24 cellular contexts compared by ENCODE assay signal in the genomic region with DNA sequence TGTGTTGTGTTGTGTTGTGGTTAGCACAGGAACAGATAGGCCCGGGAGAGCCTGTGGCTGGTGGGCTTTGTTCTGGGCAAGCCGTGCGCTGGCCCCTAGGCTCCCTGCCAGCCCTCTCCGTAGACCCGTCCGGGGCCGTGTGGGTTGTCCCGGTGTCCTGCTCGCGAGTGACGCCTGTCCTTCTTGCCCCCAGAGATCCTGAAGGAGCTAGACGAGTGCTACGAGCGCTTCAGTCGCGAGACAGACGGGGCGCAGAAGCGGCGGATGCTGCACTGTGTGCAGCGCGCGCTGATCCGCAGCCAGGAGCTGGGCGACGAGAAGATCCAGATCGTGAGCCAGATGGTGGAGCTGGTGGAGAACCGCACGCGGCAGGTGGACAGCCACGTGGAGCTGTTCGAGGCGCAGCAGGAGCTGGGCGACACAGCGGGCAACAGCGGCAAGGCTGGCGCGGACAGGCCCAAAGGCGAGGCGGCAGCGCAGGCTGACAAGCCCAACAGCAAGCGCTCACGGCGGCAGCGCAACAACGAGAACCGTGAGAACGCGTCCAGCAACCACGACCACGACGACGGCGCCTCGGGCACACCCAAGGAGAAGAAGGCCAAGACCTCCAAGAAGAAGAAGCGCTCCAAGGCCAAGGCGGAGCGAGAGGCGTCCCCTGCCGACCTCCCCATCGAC. TPM values are rescaled to one million over a fixed set of nuclear protein-coding genes. Genes with fewer than 3 reads are reported as not detected.
DNase-seq lines count a peak whose midpoint lies in the region; ATAC-seq, FAIRE-seq and TF ChIP-seq lines count a peak whose summit lies in the region.
"Had no signal": no experiment of that assay in that cellular context is flagged by ENCODE, and none has a peak within 500 bp of the region (broad histone marks: within the 10 kb centered on the region; RNA-seq: fewer than 3 reads in every experiment).

No MANE protein-coding gene starts in this region.

- no peak overlapping the region for H3K4me3 Mint-ChIP-seq in immature natural killer cell
- H3K4me3 Mint-ChIP-seq: B cell, IgD-negative memory B cell had no signal

- no peak overlapping the region for H2BK5ac ChIP-seq in neuronal stem cell (ENCODE audit: low read length)

- peaks cover 0 to 11% (median 6%) of the 10 kb centered on the region in 3 donors for H3K36me3 Mint-ChIP-seq in immature natural killer cell
- H3K36me3 Mint-ChIP-seq: IgD-negative memory B cell had no signal

- H2BK12ac ChIP-seq in neuronal stem cell (ENCODE audit: low read length) = peak overlapping the region; percentile 64

- TF ChIP-seq CTCF in HEK293 (tag by site-specific recombination; IDR thresholded peaks at IDR 0.05) (no peak), kidney (IDR thresholded peaks at IDR 0.05; ENCODE audit: borderline replicate concordance, extremely low read depth, insufficient read depth) (no peak)

- no peak for ATAC-seq in HG02759 (IDR thresholded peaks at IDR 0.05; ENCODE audit: unreplicated experiment)

- H3K14ac ChIP-seq in neuronal stem cell (ENCODE audit: low read length) = no peak overlapping the region

- H4K8ac ChIP-seq in neuronal stem cell (ENCODE audit: low read depth, low read length) = no peak overlapping the region

- POLR2A ChIA-PET in HEK293 (lab: Yijun Ruan, JAX) = no interaction called here

- H3K27ac ChIP-seq in BLaER1 (no peak overlapping the region), HEK293 (ENCODE audit: extremely low read depth, low read depth, low read length) (no peak overlapping the region), kidney (ENCODE audit: low read depth in 2 of 2, low read length in 2 of 2) (no peak overlapping the region), neuronal stem cell (replicated peaks; ENCODE audit: low read length) (no peak overlapping the region)

- H3K27me3 ChIP-seq in BLaER1 (no peaks in the 10 kb centered on the region), neuronal stem cell (ENCODE audit: control insufficient read depth in 3 of 3, insufficient read depth in 3 of 3, low read depth in 1 of 3, low read length in 3 of 3) (no peaks in the 10 kb centered on the region)

- H2BK120ac ChIP-seq in neuronal stem cell (ENCODE audit: low read depth, low read length) = no peak overlapping the region

- FAIRE-seq in kidney (lab: Jason Lieb, UNC) (no peak), GM12892 (lab: Jason Lieb, UNC) (no peak)
- FAIRE-seq: D721Med had no signal

- peaks cover 0 to 2% (median 0%) of the 10 kb centered on the region in 6 donors for H3K9me3 Mint-ChIP-seq in immature natural killer cell
- H3K9me3 Mint-ChIP-seq: IgD-negative memory B cell had no signal

- peak overlapping the region; percentile 38 for H3K23ac ChIP-seq in neuronal stem cell (ENCODE audit: low read depth, low read length, poor library complexity)

- intact Hi-C loops in kidney (cut with DNase I) = no loop called here

- H3K27me3 Mint-ChIP-seq in immature natural killer cell (ENCODE audit: low read depth in 3 of 3) = peaks cover 8 to 14% (median 10%) of the 10 kb centered on the region in 3 donors
- H3K27me3 Mint-ChIP-seq: B cell, IgD-negative memory B cell had no signal

- H3K9me3 ChIP-seq in BLaER1 (no peaks in the 10 kb centered on the region), HEK293 (ENCODE audit: control insufficient read depth, insufficient read depth, low read depth, low read length) (no peaks in the 10 kb centered on the region), kidney (ENCODE audit: control insufficient read depth in 1 of 2, low read length in 2 of 2) (no peaks in the 10 kb centered on the region), neuronal stem cell (replicated peaks in 1 of 2; ENCODE audit: control insufficient read depth in 2 of 2, insufficient read depth in 1 of 2, low read depth in 1 of 2, low read length in 2 of 2) (peaks cover 0 to 3% of the 10 kb centered on the region in 2 donors)

- peaks cover 20% of the 10 kb centered on the region for H3K4me1 ChIP-seq in BLaER1
- H3K4me1 ChIP-seq in HEK293 (ENCODE audit: control insufficient read depth, insufficient read depth, low read length) = peaks cover 2% of the 10 kb centered on the region; the same call in 1 of the 2 replicates
- H3K4me1 ChIP-seq in kidney (ENCODE audit: control insufficient read depth in 1 of 2, insufficient read depth in 1 of 2, low read depth in 1 of 2, low read length in 2 of 2) = peaks cover 5 to 7% of the 10 kb centered on the region in 2 donors
- H3K4me1 ChIP-seq in neuronal stem cell (ENCODE audit: control insufficient read depth in 2 of 2, insufficient read depth in 1 of 2, low read depth in 1 of 2, low read length in 2 of 2) = peaks cover 3 to 6% of the 10 kb centered on the region in 2 donors

- no peak overlapping the region for H2AFZ ChIP-seq in neuronal stem cell (ENCODE audit: low read length)

- H3K27ac Mint-ChIP-seq in immature natural killer cell = no peak overlapping the region
- H3K27ac Mint-ChIP-seq: B cell had no signal

- CTCF ChIA-PET in HEK293 (lab: Yijun Ruan, JAX) = interaction anchor here (0.6 kb wide), 1 partner anchor 27 kb away, joined by 3 read pairs; no protein-coding TSS in a partner anchor

- DNase-seq in kidney (peak; percentile 75), neuronal stem cell (ENCODE audit: low spot score) (no peak), GM12892 (ENCODE audit: insufficient read length) (no peak), immature natural killer cell (no peak), NCI-H1417 treated with DMSO at 0.1 percent for 48 hours (lab: John Stamatoyannopoulos, UW) (no peak)
- DNase-seq: DMS53, GDM1, HCEC 1CT, Karpas-422, MV-4-11, NCI-H1105 treated with DMSO at 0.1 percent for 48 hours, NCI-H1694, NCI-H2081 treated with DMSO at 0.1 percent for 48 hours, NCI-H2171 treated with DMSO at 0.1 percent for 48 hours, NCI-H446, NCI-H526 treated with DMSO at 0.1 percent for 48 hours, OCI-M1, SHP77 had no signal

- H3K4me2 ChIP-seq in BLaER1 = no peak overlapping the region
- no peak overlapping the region for H3K4me2 ChIP-seq in neuronal stem cell (ENCODE audit: insufficient read depth, low read length, poor library complexity, severe bottlenecking)

- no peak overlapping the region for H2AK5ac ChIP-seq in neuronal stem cell (ENCODE audit: low read depth, low read length)

- H3K18ac ChIP-seq in neuronal stem cell (ENCODE audit: low read length) = no peak overlapping the region

- H4K20me1 ChIP-seq in BLaER1 = peaks cover 90% of the 10 kb centered on the region

- no CpG with 5 or more reads among the region's 61 CpGs for WGBS in neuronal stem cell (ENCODE audit: extremely low coverage in 2 of 2, insufficient read length in 2 of 2, insufficient replicate concordance in 1 of 2), 2 donors

- H3K9ac ChIP-seq in BLaER1 (0 out of 2 replicates have a peak overlapping the region, but pooled peaks have one; percentile 15), kidney (ENCODE audit: low read length in 2 of 2) (no peak overlapping the region), neuronal stem cell (ENCODE audit: low read depth, low read length, poor library complexity) (no peak overlapping the region)

- H4K91ac ChIP-seq in neuronal stem cell (ENCODE audit: low read depth, low read length, poor library complexity) = no peak overlapping the region

- no peak overlapping the region for H2BK15ac ChIP-seq in neuronal stem cell (ENCODE audit: low read length)

- no peak for TF ChIP-seq POLR2A in GM12892 (IDR thresholded peaks at IDR 0.05; ENCODE audit: low read depth, low read length)

- no peak overlapping the region for H3K4me3 ChIP-seq in BLaER1
- no peak overlapping the region for H3K4me3 ChIP-seq in HEK293 (ENCODE audit: low read depth, low read length)
- no peak overlapping the region for H3K4me3 ChIP-seq in kidney (ENCODE audit: low read length in 2 of 2)
- peak overlapping the region in 1 of 2 donors; percentile 56 for H3K4me3 ChIP-seq in neuronal stem cell (ENCODE audit: low read length in 2 of 2)

- H3K4ac ChIP-seq in neuronal stem cell (ENCODE audit: low read length) = no peak overlapping the region

- peaks cover 32 to 51% of the 10 kb centered on the region in 2 donors for H3K4me1 Mint-ChIP-seq in immature natural killer cell

- H3K36me3 ChIP-seq in BLaER1 (peaks cover 34% of the 10 kb centered on the region), HEK293 (ENCODE audit: control insufficient read depth in 2 of 2, insufficient read depth in 1 of 2, low read length in 2 of 2) (peaks cover 0 to 15% of the 10 kb centered on the region in 2 experiments; a peak in 2 of 3 replicates), kidney (ENCODE audit: control insufficient read depth in 1 of 2, insufficient read depth in 2 of 2, low read length in 2 of 2) (peaks cover 7% of the 10 kb centered on the region in 2 donors), neuronal stem cell (replicated peaks in 1 of 2; ENCODE audit: control insufficient read depth in 2 of 2, insufficient read depth in 2 of 2, low read length in 2 of 2) (peaks cover 9 to 42% of the 10 kb centered on the region in 2 donors)

- peaks cover 10% of the 10 kb centered on the region for H3K79me1 ChIP-seq in neuronal stem cell (ENCODE audit: low read depth, low read length)

TF ChIP-seq in HEK293, 187 proteins besides CTCF, POLR2A, EP300 and RAD21:
- TF ChIP-seq, protein P1, sequence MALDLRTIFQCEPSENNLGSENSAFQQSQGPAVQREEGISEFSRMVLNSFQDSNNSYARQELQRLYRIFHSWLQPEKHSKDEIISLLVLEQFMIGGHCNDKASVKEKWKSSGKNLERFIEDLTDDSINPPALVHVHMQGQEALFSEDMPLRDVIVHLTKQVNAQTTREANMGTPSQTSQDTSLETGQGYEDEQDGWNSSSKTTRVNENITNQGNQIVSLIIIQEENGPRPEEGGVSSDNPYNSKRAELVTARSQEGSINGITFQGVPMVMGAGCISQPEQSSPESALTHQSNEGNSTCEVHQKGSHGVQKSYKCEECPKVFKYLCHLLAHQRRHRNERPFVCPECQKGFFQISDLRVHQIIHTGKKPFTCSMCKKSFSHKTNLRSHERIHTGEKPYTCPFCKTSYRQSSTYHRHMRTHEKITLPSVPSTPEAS (tag by site-specific recombination; IDR thresholded peaks at IDR 0.05) = no peak
- TF ChIP-seq ZNF202 (tag by site-specific recombination; IDR thresholded peaks at IDR 0.05; ENCODE audit: borderline replicate concordance) = peak; percentile 76

RNA-seq across cellular contexts. Expression of a gene that starts 5.7 kb away (rescaled TPM):
- total RNA-seq in kidney = 12.4 TPM
- polyA plus RNA-seq in kidney (ENCODE audit: insufficient read depth, low read depth, low replicate concordance) (7.8 TPM), immature natural killer cell (10 to 100 TPM; 12.6 to 20.1 (median 17.6) TPM)
- polyA plus RNA-seq in neuronal stem cell (2013, experiment 1 of 2) = 23.9 TPM
- polyA plus RNA-seq in neuronal stem cell (2013, experiment 2 of 2) = 24.7 TPM
- 14.6 TPM for polyA plus RNA-seq in GM12892 (2012; ENCODE audit: missing spikeins)

RNA-seq across cellular contexts. Expression of a gene that starts 13.3 kb away (rescaled TPM):
- 57.9 TPM for total RNA-seq in kidney
- polyA plus RNA-seq in kidney (ENCODE audit: insufficient read depth, low read depth, low replicate concordance) (57.1 TPM), immature natural killer cell (10 to 100 TPM; 40.8 to 54.5 (median 40.8) TPM)
- polyA plus RNA-seq in neuronal stem cell (2013, experiment 1 of 2) = 24.9 TPM
- 24.3 TPM for polyA plus RNA-seq in neuronal stem cell (2013, experiment 2 of 2)
- polyA plus RNA-seq in GM12892 (2012; ENCODE audit: missing spikeins) = 77.9 TPM
